ENCODE assay signal across 21 cellular contexts in the genomic region with DNA sequence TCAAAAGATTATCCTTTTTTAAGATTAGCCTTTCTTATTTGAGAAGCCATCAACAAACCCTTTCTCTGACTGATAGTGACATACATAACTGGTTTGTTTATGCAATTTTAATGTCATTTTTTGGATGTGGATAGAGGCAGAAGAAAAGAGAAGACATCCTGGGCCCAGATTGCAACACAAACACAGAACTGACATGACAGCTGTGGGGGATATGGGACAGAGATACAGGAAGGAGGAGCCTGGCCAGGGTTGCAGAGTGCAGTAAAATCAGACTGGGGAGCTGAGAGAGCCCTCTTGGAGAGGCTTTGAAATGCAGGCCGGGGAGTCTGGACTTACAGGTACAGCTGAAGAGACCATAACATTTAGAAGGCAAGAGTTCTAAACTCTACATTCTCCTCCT.
DNase-seq lines count a peak whose midpoint lies in the region; ATAC-seq and TF ChIP-seq lines count a peak whose summit lies in the region.
"Had no signal": no experiment of that assay in that cellular context is flagged by ENCODE, and none has a peak within 500 bp of the region (broad histone marks: within the 10 kb centered on the region; RNA-seq: fewer than 3 reads in every experiment).

No MANE protein-coding gene starts in this region.

- TF ChIP-seq CTCF in AG04450 (IDR thresholded peaks at IDR 0.05; ENCODE audit: low read depth, low read length), result no peak
- no peak for TF ChIP-seq CTCF in H9 (conservative IDR thresholded peaks at IDR 0.05)
- TF ChIP-seq CTCF in lower lobe of right lung (IDR thresholded peaks at IDR 0.05), result no peak
- no peak for TF ChIP-seq CTCF in GM10266 (IDR thresholded peaks at IDR 0.05; ENCODE audit: control insufficient read depth, insufficient read depth, low read depth, missing control alignments)

- H3K23ac ChIP-seq in H9 (ENCODE audit: insufficient read length, low read depth, low read length), result no peak overlapping the region

- H3K4me1 Mint-ChIP-seq in H9, result no peaks in the 10 kb centered on the region
- H3K4me1 Mint-ChIP-seq: memory B cell had no signal

- H3K4me2 ChIP-seq in H9 (ENCODE audit: insufficient read depth, insufficient read length, low read length), result no peak overlapping the region

- H3K9me3 ChIP-seq in AG04450 (ENCODE audit: control insufficient read depth, insufficient read depth, low read length) (no peaks in the 10 kb centered on the region), H9 (ENCODE audit: control insufficient read depth, low read depth, low read length) (no peaks in the 10 kb centered on the region), lower lobe of right lung (no peaks in the 10 kb centered on the region)
- H3K9me3 ChIP-seq: ovary, thoracic aorta had no signal

- no peak overlapping the region for H2BK120ac ChIP-seq in H9 (ENCODE audit: low read depth, low read length, poor library complexity, severe bottlenecking)

- peaks cover 0 to 13% (median 6%) of the 10 kb centered on the region in 3 experiments; a peak in 3 of 7 replicates for H3K36me3 Mint-ChIP-seq in H9 (ENCODE audit: insufficient read depth in 1 of 3, low read depth in 3 of 3)

- no peak overlapping the region for H2BK5ac ChIP-seq in H9 (ENCODE audit: insufficient read length, low read length)

- POLR2A ChIA-PET in AG04450 (lab: Yijun Ruan, JAX), result no interaction called here

- ATAC-seq in lower lobe of right lung, result peak; percentile 51 to 56
- ATAC-seq in GM21619 (IDR thresholded peaks at IDR 0.05; ENCODE audit: unreplicated experiment), result no peak
- ATAC-seq in GM18520 (IDR thresholded peaks at IDR 0.05; ENCODE audit: unreplicated experiment), result no peak
- ATAC-seq: foreskin keratinocyte, sciatic nerve had no signal

- no peak overlapping the region for H3K4me3 Mint-ChIP-seq in H9
- H3K4me3 Mint-ChIP-seq: memory B cell had no signal

- no peak overlapping the region for H3T11ph ChIP-seq in H9 (ENCODE audit: low read length)

- H3K27ac Mint-ChIP-seq in H9, result peak overlapping the region in 2 of 3 experiments; percentile 6 to 59; a peak in 3 of 7 replicates
- H3K27ac Mint-ChIP-seq: memory B cell had no signal

- no peaks in the 10 kb centered on the region for H4K20me1 ChIP-seq in H9 (ENCODE audit: control insufficient read depth, insufficient read depth, insufficient read length)

- no peaks in the 10 kb centered on the region for H3K79me1 ChIP-seq in H9 (ENCODE audit: insufficient read depth, low read depth, low read length, poor library complexity, severe bottlenecking)

- no peaks in the 10 kb centered on the region for H3K79me2 ChIP-seq in H9 (ENCODE audit: insufficient read depth, low read length)

- H4K5ac ChIP-seq in H9 (ENCODE audit: insufficient read length, low read depth, low read length), result no peak overlapping the region

- H3K56ac ChIP-seq in H9 (ENCODE audit: insufficient read length, low read depth, low read length), result no peak overlapping the region

- no peak overlapping the region for H3K9ac ChIP-seq in H9 (ENCODE audit: extremely low read depth, insufficient read length, low read length)

- intact Hi-C loops in lower lobe of right lung (cut with DNase I), result no loop called here

- H2AK5ac ChIP-seq in H9 (ENCODE audit: insufficient read length, low read length), result no peak overlapping the region

- H2BK15ac ChIP-seq in H9 (ENCODE audit: low read depth, low read length), result no peak overlapping the region

- DNase-seq in AG04450 (ENCODE audit: low read depth, low spot score) (no peak), H9 (no peak), SKM-1 (lab: John Stamatoyannopoulos, UW; ENCODE audit: unreplicated experiment) (peak; percentile 24), lower lobe of right lung (no peak), GM10266 (ENCODE audit: extremely low spot score) (no peak)
- DNase-seq in activated effector memory CD4-positive, alpha-beta T cell treated with anti-CD3 and anti-CD28 coated beads, Interleukin-2, amount 50 U/mL, for 16 hours, result no peak
- DNase-seq: activated CD4-positive, alpha-beta T cell treated with anti-CD3 and anti-CD28 coated beads, Interleukin-2, amount 50 U/mL, for 48 hours; caudate nucleus; foreskin keratinocyte; hypothalamus; KG1; NCI-H1105; NCI-H2107; NCI-H510A; ovary; T-helper 1 cell had no signal

- H3K23me2 ChIP-seq in H9 (ENCODE audit: insufficient read length, low read depth, low read length, poor library complexity, severe bottlenecking), result no peaks in the 10 kb centered on the region

- H3K14ac ChIP-seq in H9 (ENCODE audit: insufficient read depth, low read length), result no peak overlapping the region

- no peaks in the 10 kb centered on the region for H3K27me3 Mint-ChIP-seq in H9 (ENCODE audit: low read depth)
- H3K27me3 Mint-ChIP-seq: memory B cell had no signal

- H2AFZ ChIP-seq in H9 (ENCODE audit: low read length), result no peak overlapping the region

- H3K9me3 Mint-ChIP-seq in H9, result no peaks in the 10 kb centered on the region
- H3K9me3 Mint-ChIP-seq: memory B cell had no signal

- no peak overlapping the region for H3K4me3 ChIP-seq in AG04450 (ENCODE audit: low read depth, low read length)
- no peak overlapping the region for H3K4me3 ChIP-seq in lower lobe of right lung
- H3K4me3 ChIP-seq: ovary, thoracic aorta had no signal

- no peak overlapping the region for H2BK20ac ChIP-seq in H9 (ENCODE audit: low read depth, low read length, poor library complexity, severe bottlenecking)

- no peak overlapping the region for H3K4ac ChIP-seq in H9 (ENCODE audit: low read depth, low read length)

- H3K27ac ChIP-seq in AG04450 (ENCODE audit: low read depth, low read length) (peak overlapping the region; percentile 25), H9 (ENCODE audit: insufficient read length, low read depth, low read length) (no peak overlapping the region), lower lobe of right lung (no peak overlapping the region)
- H3K27ac ChIP-seq: foreskin keratinocyte, ovary, thoracic aorta had no signal

- no CpG with 5 or more reads among the region's 1 CpG for WGBS in H9 (ENCODE audit: extremely low coverage, insufficient read length, low lambda C conversion rate)

- H3K36me3 ChIP-seq in lower lobe of right lung, result peaks cover 83% of the 10 kb centered on the region
- H3K36me3 ChIP-seq: ovary had no signal

- no peak overlapping the region for H4K91ac ChIP-seq in H9 (ENCODE audit: insufficient read length, low read depth, low read length)

- H2BK12ac ChIP-seq in H9 (ENCODE audit: insufficient read length, low read depth, low read length), result no peak overlapping the region

- H3K4me1 ChIP-seq in H9 (ENCODE audit: insufficient read depth, low read length) (no peaks in the 10 kb centered on the region), lower lobe of right lung (peaks cover 7% of the 10 kb centered on the region)
- H3K4me1 ChIP-seq: foreskin keratinocyte had no signal

- H3K18ac ChIP-seq in H9 (ENCODE audit: insufficient read length, low read depth, low read length), result no peak overlapping the region

- no peaks in the 10 kb centered on the region for H3K27me3 ChIP-seq in AG04450 (ENCODE audit: control insufficient read depth, insufficient read depth, low read length)
- H3K27me3 ChIP-seq in H9 (ENCODE audit: insufficient read depth, low read length), result no peaks in the 10 kb centered on the region
- no peaks in the 10 kb centered on the region for H3K27me3 ChIP-seq in lower lobe of right lung (ENCODE audit: low read depth)
- H3K27me3 ChIP-seq: foreskin keratinocyte, ovary had no signal

- CTCF ChIA-PET in AG04450 (lab: Charles Lee), result interaction anchor here (0.6 to 4.4 kb wide), 2 partner anchors 11 to 225 kb away, joined by 3 to 39 read pairs; no protein-coding TSS in a partner anchor

- H4K8ac ChIP-seq in H9 (replicated peaks; ENCODE audit: insufficient read length, low read depth, low read length), result no peak overlapping the region

Comparison
In these comparisons a context has a peak if more than half of its experiments do, and no peak if none do; other contexts are left out.
1. ATAC-seq: peak in lower lobe of right lung (2 of 2); none in GM21619 (single experiment) and GM18520 (single experiment).